In genomic region chr14:75339059-75339458, GRCh38 we compare ENCODE assay signal across 17 cellular contexts.
A peak's percentile ranks its signal among the peaks of the same experiment; 100 is the strongest.
DNase-seq lines count a peak whose midpoint lies in the region; ATAC-seq, FAIRE-seq and TF ChIP-seq lines count a peak whose summit lies in the region.
"Had no signal": no experiment of that assay in that cellular context is flagged by ENCODE, and none has a peak within 500 bp of the region (broad histone marks: within the 10 kb centered on the region; RNA-seq: fewer than 3 reads in every experiment).

No MANE protein-coding gene starts in this region.

- intact Hi-C loops in dendritic cell treated with granulocyte-macrophage colony-stimulating factor and Interleukin-4, amounts not matched to agents 40 ng/mL and 50 ng/mL, for 4 days (cut with micrococcal nuclease), result no loop called here

- no peaks in the 10 kb centered on the region for H3K27me3 ChIP-seq in neural progenitor cell

- H3K27ac Mint-ChIP-seq in dendritic cell treated with granulocyte-macrophage colony-stimulating factor and Interleukin-4, amounts not matched to agents 40 ng/mL and 50 ng/mL, for 4 days, result peak overlapping the region; percentile 43
- H3K27ac Mint-ChIP-seq in neural progenitor cell (peak overlapping the region; percentile 36), WTC11 (no peak overlapping the region)

- TF ChIP-seq CTCF in AG10803 (conservative IDR thresholded peaks at IDR 0.05; ENCODE audit: low read length) (no peak), neural progenitor cell (IDR thresholded peaks at IDR 0.05) (no peak), WTC11 (IDR thresholded peaks at IDR 0.05) (no peak)

- H3K4me1 Mint-ChIP-seq in dendritic cell treated with granulocyte-macrophage colony-stimulating factor and Interleukin-4, amounts not matched to agents 40 ng/mL and 50 ng/mL, for 4 days (ENCODE audit: low read depth), result peaks cover 76% of the 10 kb centered on the region
- H3K4me1 Mint-ChIP-seq in neural progenitor cell, result peaks cover 15% of the 10 kb centered on the region
- peaks cover 12% of the 10 kb centered on the region for H3K4me1 Mint-ChIP-seq in WTC11

- H3K9me3 Mint-ChIP-seq in dendritic cell treated with granulocyte-macrophage colony-stimulating factor and Interleukin-4, amounts not matched to agents 40 ng/mL and 50 ng/mL, for 4 days, result no peaks in the 10 kb centered on the region
- peaks cover 10% of the 10 kb centered on the region for H3K9me3 Mint-ChIP-seq in neural progenitor cell
- peaks cover 25% of the 10 kb centered on the region for H3K9me3 Mint-ChIP-seq in WTC11

- no peak overlapping the region for H3K4me3 Mint-ChIP-seq in dendritic cell treated with granulocyte-macrophage colony-stimulating factor and Interleukin-4, amounts not matched to agents 40 ng/mL and 50 ng/mL, for 4 days
- H3K4me3 Mint-ChIP-seq in neural progenitor cell (no peak overlapping the region), WTC11 (no peak overlapping the region)

- H3K4me3 ChIP-seq in AG10803 (ENCODE audit: low read length) (no peak overlapping the region), neural progenitor cell (no peak overlapping the region)
- H3K4me3 ChIP-seq: lower lobe of right lung had no signal

- no peaks in the 10 kb centered on the region for H3K9me3 ChIP-seq in neural progenitor cell (ENCODE audit: low read depth)
- H3K9me3 ChIP-seq: lower lobe of right lung had no signal

- ATAC-seq in GM18909 (IDR thresholded peaks at IDR 0.05; ENCODE audit: poor library complexity, unreplicated experiment), result no peak
- ATAC-seq in WTC11, result no peak
- no peak for ATAC-seq in GM21723 (IDR thresholded peaks at IDR 0.05; ENCODE audit: unreplicated experiment)
- ATAC-seq: lower lobe of right lung had no signal

- POLR2A ChIA-PET in WTC11 (lab: Charles Lee), result no interaction called here

- no peak overlapping the region for H3K4me2 ChIP-seq in neural progenitor cell

- H4K20me1 ChIP-seq in neural progenitor cell (ENCODE audit: low read depth), result no peaks in the 10 kb centered on the region

- H2AFZ ChIP-seq in neural progenitor cell (replicated peaks), result no peak overlapping the region

- CTCF ChIA-PET in WTC11 (lab: Charles Lee), result interaction anchor here (1.5 kb wide), 1 partner anchor 150 kb away, joined by 4 read pairs; no protein-coding TSS in a partner anchor

- peak; percentile 44 for FAIRE-seq in HTR-8/SVneo (lab: Jason Lieb, UNC)

- no peak overlapping the region for H3K27ac ChIP-seq in neural progenitor cell
- H3K27ac ChIP-seq: epithelial cell of prostate had no signal

- no peaks in the 10 kb centered on the region for H3F3A ChIP-seq in neural progenitor cell (ENCODE audit: low read depth)

- H3K4me1 ChIP-seq in neural progenitor cell, result peaks cover 7% of the 10 kb centered on the region

- no peaks in the 10 kb centered on the region for H3K27me3 Mint-ChIP-seq in dendritic cell treated with granulocyte-macrophage colony-stimulating factor and Interleukin-4, amounts not matched to agents 40 ng/mL and 50 ng/mL, for 4 days
- H3K27me3 Mint-ChIP-seq in neural progenitor cell (ENCODE audit: insufficient read depth, low read depth) (peaks cover 6% of the 10 kb centered on the region), WTC11 (ENCODE audit: low read depth) (peaks cover 3% of the 10 kb centered on the region; the same call in 1 of the 2 replicates)

- no peak overlapping the region for H3K9ac ChIP-seq in neural progenitor cell

- peak; percentile 93 for DNase-seq in AG10803 (ENCODE audit: low read depth)
- no peak for DNase-seq in HTR-8/SVneo (ENCODE audit: insufficient read length, low spot score)
- no peak for DNase-seq in neural progenitor cell (ENCODE audit: low spot score)
- no peak for DNase-seq in WTC11 (ENCODE audit: low spot score)
- DNase-seq in NCI-H2107 treated with DMSO at 0.1 percent for 48 hours (lab: John Stamatoyannopoulos, UW; ENCODE audit: unreplicated experiment), result no peak
- DNase-seq: activated naive CD4-positive, alpha-beta T cell; C1 segment of cervical spinal cord; central memory CD4-positive, alpha-beta T cell; lower lobe of right lung; NCI-H1105 treated with DMSO at 0.1 percent for 48 hours; NCI-H446; OCI-M1; substantia nigra had no signal

- no peaks in the 10 kb centered on the region for H3K36me3 Mint-ChIP-seq in dendritic cell treated with granulocyte-macrophage colony-stimulating factor and Interleukin-4, amounts not matched to agents 40 ng/mL and 50 ng/mL, for 4 days (ENCODE audit: low read depth)
- H3K36me3 Mint-ChIP-seq in neural progenitor cell (no peaks in the 10 kb centered on the region), WTC11 (peaks cover 5% of the 10 kb centered on the region; the same call in 1 of the 2 replicates)

- H3K79me2 ChIP-seq in neural progenitor cell (ENCODE audit: low read depth), result no peaks in the 10 kb centered on the region

- H3K36me3 ChIP-seq in neural progenitor cell, result no peaks in the 10 kb centered on the region
- H3K36me3 ChIP-seq: lower lobe of right lung had no signal

TF ChIP-seq in WTC11, 78 proteins besides CTCF, POLR2A, EP300 and RAD21 (continues in another document):
- TF ChIP-seq GABPB1 (CRISPR knock-in tag; IDR thresholded peaks at IDR 0.05), result no peak
- TF ChIP-seq, protein P1, sequence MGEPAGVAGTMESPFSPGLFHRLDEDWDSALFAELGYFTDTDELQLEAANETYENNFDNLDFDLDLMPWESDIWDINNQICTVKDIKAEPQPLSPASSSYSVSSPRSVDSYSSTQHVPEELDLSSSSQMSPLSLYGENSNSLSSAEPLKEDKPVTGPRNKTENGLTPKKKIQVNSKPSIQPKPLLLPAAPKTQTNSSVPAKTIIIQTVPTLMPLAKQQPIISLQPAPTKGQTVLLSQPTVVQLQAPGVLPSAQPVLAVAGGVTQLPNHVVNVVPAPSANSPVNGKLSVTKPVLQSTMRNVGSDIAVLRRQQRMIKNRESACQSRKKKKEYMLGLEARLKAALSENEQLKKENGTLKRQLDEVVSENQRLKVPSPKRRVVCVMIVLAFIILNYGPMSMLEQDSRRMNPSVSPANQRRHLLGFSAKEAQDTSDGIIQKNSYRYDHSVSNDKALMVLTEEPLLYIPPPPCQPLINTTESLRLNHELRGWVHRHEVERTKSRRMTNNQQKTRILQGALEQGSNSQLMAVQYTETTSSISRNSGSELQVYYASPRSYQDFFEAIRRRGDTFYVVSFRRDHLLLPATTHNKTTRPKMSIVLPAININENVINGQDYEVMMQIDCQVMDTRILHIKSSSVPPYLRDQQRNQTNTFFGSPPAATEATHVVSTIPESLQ (CRISPR knock-in tag; IDR thresholded peaks at IDR 0.05), result no peak
- no peak for TF ChIP-seq SMAD4 (CRISPR knock-in tag; IDR thresholded peaks at IDR 0.05)
- TF ChIP-seq, protein P2, sequence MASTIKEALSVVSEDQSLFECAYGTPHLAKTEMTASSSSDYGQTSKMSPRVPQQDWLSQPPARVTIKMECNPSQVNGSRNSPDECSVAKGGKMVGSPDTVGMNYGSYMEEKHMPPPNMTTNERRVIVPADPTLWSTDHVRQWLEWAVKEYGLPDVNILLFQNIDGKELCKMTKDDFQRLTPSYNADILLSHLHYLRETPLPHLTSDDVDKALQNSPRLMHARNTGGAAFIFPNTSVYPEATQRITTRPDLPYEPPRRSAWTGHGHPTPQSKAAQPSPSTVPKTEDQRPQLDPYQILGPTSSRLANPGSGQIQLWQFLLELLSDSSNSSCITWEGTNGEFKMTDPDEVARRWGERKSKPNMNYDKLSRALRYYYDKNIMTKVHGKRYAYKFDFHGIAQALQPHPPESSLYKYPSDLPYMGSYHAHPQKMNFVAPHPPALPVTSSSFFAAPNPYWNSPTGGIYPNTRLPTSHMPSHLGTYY (CRISPR knock-in tag; IDR thresholded peaks at IDR 0.05), result no peak
- no peak for TF ChIP-seq ZNF232 (CRISPR knock-in tag; IDR thresholded peaks at IDR 0.05)
- TF ChIP-seq, protein P3, sequence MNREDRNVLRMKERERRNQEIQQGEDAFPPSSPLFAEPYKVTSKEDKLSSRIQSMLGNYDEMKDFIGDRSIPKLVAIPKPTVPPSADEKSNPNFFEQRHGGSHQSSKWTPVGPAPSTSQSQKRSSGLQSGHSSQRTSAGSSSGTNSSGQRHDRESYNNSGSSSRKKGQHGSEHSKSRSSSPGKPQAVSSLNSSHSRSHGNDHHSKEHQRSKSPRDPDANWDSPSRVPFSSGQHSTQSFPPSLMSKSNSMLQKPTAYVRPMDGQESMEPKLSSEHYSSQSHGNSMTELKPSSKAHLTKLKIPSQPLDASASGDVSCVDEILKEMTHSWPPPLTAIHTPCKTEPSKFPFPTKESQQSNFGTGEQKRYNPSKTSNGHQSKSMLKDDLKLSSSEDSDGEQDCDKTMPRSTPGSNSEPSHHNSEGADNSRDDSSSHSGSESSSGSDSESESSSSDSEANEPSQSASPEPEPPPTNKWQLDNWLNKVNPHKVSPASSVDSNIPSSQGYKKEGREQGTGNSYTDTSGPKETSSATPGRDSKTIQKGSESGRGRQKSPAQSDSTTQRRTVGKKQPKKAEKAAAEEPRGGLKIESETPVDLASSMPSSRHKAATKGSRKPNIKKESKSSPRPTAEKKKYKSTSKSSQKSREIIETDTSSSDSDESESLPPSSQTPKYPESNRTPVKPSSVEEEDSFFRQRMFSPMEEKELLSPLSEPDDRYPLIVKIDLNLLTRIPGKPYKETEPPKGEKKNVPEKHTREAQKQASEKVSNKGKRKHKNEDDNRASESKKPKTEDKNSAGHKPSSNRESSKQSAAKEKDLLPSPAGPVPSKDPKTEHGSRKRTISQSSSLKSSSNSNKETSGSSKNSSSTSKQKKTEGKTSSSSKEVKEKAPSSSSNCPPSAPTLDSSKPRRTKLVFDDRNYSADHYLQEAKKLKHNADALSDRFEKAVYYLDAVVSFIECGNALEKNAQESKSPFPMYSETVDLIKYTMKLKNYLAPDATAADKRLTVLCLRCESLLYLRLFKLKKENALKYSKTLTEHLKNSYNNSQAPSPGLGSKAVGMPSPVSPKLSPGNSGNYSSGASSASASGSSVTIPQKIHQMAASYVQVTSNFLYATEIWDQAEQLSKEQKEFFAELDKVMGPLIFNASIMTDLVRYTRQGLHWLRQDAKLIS (CRISPR knock-in tag; IDR thresholded peaks at IDR 0.05; ENCODE audit: borderline replicate concordance), result no peak
- TF ChIP-seq ZNF512 (CRISPR knock-in tag; IDR thresholded peaks at IDR 0.05; ENCODE audit: borderline replicate concordance), result no peak
- TF ChIP-seq RORB (CRISPR knock-in tag; IDR thresholded peaks at IDR 0.05), result no peak
